In the genomic region with DNA sequence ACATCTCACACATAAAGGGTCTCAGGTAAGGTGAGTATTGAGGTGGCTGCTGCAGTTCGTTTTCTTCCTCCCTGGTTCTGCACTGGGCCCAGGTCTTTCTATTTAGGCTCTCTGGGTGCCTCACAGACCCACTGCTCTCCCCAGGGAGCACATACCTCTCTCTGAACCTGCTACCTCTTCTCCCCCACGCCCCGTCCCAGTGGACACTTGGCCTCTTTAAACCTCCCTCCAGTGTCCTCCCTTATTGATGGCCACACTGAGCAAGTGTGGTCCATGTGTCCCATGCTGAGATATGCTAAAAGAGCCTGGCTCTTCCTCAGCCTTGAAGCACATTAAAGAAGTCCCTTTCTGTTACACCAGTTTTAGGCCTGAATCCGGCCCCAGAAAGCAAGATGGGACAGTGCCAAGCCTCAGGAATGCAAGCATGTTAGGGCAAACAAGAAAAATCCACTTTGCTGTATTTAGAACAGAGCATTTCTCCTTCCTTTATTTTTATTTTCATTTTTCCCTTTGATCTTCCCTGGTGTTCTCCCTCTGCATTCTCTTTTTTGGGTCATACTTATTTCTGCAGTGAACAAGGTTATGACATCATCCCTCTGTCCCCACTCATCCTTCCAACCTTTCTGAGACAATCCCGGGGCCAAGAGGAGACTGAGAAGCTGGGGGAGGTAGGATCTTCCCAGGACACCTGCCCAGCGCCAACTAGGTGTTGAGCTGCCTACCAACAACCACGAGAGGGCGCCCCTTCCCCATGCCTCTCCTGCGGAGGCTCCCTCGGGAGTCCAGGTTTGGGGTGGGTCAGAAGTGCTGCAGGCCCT, we compare ENCODE assay signal across 8 cellular contexts.
DNase-seq lines count a peak whose midpoint lies in the region; ATAC-seq lines count a peak whose summit lies in the region.

No MANE protein-coding gene starts in this region.

- ATAC-seq in HG02678 (IDR thresholded peaks at IDR 0.05; ENCODE audit: unreplicated experiment) (peak; percentile 30), GM18873 (IDR thresholded peaks at IDR 0.05; ENCODE audit: low FRiP score, unreplicated experiment) (no peak)

- DNase-seq in EL (peak; percentile 68), NCI-H2171 (lab: John Stamatoyannopoulos, UW) (peak; percentile 22), kidney tubule cell (ENCODE audit: low spot score) (peak; percentile 88)
- peak; percentile 46 for DNase-seq in activated CD4-positive, CD25-positive, alpha-beta regulatory T cell treated with anti-CD3 and anti-CD28 coated beads, Interleukin-2, amount 50 U/mL, for 16 hours (ENCODE audit: low read depth, low spot score)
- peak; percentile 66 for DNase-seq in central memory CD4-positive, alpha-beta T cell
- peak; percentile 82 for DNase-seq in stimulated activated CD4-positive, alpha-beta T cell treated with anti-CD3 and anti-CD28 coated beads, Interleukin-4, amount 100 ng/mL, for 24 hours

Comparison
In these comparisons a context has a peak if more than half of its experiments do, and no peak if none do; other contexts are left out.
1. DNase-seq: peak in every context shown above with its lines; median percentile 88 in kidney tubule cell; 82 in stimulated activated CD4-positive, alpha-beta T cell treated with anti-CD3 and anti-CD28 coated beads, Interleukin-4, amount 100 ng/mL, for 24 hours; 68 in EL; 66 in central memory CD4-positive, alpha-beta T cell; 46 in activated CD4-positive, CD25-positive, alpha-beta regulatory T cell treated with anti-CD3 and anti-CD28 coated beads, Interleukin-2, amount 50 U/mL, for 16 hours; 22 in NCI-H2171.